23 cellular contexts compared by ENCODE assay signal in genomic region chr17:46273541-46274236, GRCh38.
"Had no signal": no experiment of that assay in that cellular context is flagged by ENCODE, and none has a peak within 500 bp of the region (broad histone marks: within the 10 kb centered on the region; RNA-seq: fewer than 3 reads in every experiment).

No MANE protein-coding gene starts in this region.

- H3K9me3 ChIP-seq: heart left ventricle, psoas muscle, right lobe of liver, spleen, tibial artery, upper lobe of left lung, uterus had no signal

- H3K4me1 Mint-ChIP-seq: nephron; stimulated activated memory B cell treated with anti-CD40 and anti-IgM and Interleukin-4, amounts not matched to agents 10 μg/mL and 1 μg/mL and 100 μg/mL, for 72 hours had no signal

- H3K4me3 Mint-ChIP-seq: naive B cell; nephron; stimulated activated memory B cell treated with anti-CD40 and anti-IgM and Interleukin-4, amounts not matched to agents 10 μg/mL and 1 μg/mL and 100 μg/mL, for 72 hours; stimulated activated naive CD8-positive, alpha-beta T cell treated with anti-CD3 and anti-CD28 coated beads, Interleukin-15, Interleukin-2, amounts not matched to agents 100 ng/mL and 50 ng/mL, for 24 hours had no signal

- FAIRE-seq: frontal cortex had no signal

- H3K27ac ChIP-seq: dorsolateral prefrontal cortex, heart left ventricle, psoas muscle, right lobe of liver, spleen, tibial artery, upper lobe of left lung, uterus had no signal

- H3K4me3 ChIP-seq: dorsolateral prefrontal cortex, heart left ventricle, psoas muscle, right lobe of liver, spleen, tibial artery, upper lobe of left lung, uterus had no signal

- H3K4me1 ChIP-seq: heart left ventricle, psoas muscle, right lobe of liver, spleen, tibial artery, upper lobe of left lung, uterus had no signal

- DNase-seq: dorsolateral prefrontal cortex; effector CD8-positive, alpha-beta T cell; heart left ventricle; hippocampal formation; left colon; left ventricle myocardium superior; mesendoderm; naive B cell; occipital lobe; psoas muscle; retina; right lobe of liver; spleen; stimulated activated CD4-positive, alpha-beta T cell treated with anti-CD3 and anti-CD28 coated beads, Interleukin-15, amount 100 ng/mL, for 24 hours; stimulated activated CD4-positive, alpha-beta T cell treated with anti-CD3 and anti-CD28 coated beads, Interleukin-1b, Interleukin-23, amount 100 ng/mL, for 48 hours; stimulated activated CD4-positive, alpha-beta T cell treated with anti-CD3 and anti-CD28 coated beads, Interleukin-4, amount 100 ng/mL, for 24 hours; tibial artery; upper lobe of left lung; uterus had no signal

- H3K27me3 Mint-ChIP-seq: naive B cell; stimulated activated memory B cell treated with anti-CD40 and anti-IgM and Interleukin-4, amounts not matched to agents 10 μg/mL and 1 μg/mL and 100 μg/mL, for 72 hours had no signal

- H3K9me3 Mint-ChIP-seq: naive B cell; nephron; stimulated activated memory B cell treated with anti-CD40 and anti-IgM and Interleukin-4, amounts not matched to agents 10 μg/mL and 1 μg/mL and 100 μg/mL, for 72 hours; stimulated activated naive CD8-positive, alpha-beta T cell treated with anti-CD3 and anti-CD28 coated beads, Interleukin-15, Interleukin-2, amounts not matched to agents 100 ng/mL and 50 ng/mL, for 24 hours had no signal

- H3K36me3 ChIP-seq: heart left ventricle, right lobe of liver, spleen, tibial artery, upper lobe of left lung, uterus had no signal

- H3K27me3 ChIP-seq: dorsolateral prefrontal cortex, heart left ventricle, right lobe of liver, spleen, tibial artery, upper lobe of left lung, uterus had no signal

- ATAC-seq: heart left ventricle; left ventricle myocardium superior; psoas muscle; right lobe of liver; stimulated activated memory B cell treated with anti-CD40 and anti-IgM and Interleukin-4, amounts not matched to agents 10 μg/mL and 1 μg/mL and 100 μg/mL, for 72 hours had no signal

- H3K36me3 Mint-ChIP-seq: naive B cell; stimulated activated memory B cell treated with anti-CD40 and anti-IgM and Interleukin-4, amounts not matched to agents 10 μg/mL and 1 μg/mL and 100 μg/mL, for 72 hours had no signal

- H3K27ac Mint-ChIP-seq: naive B cell; nephron; stimulated activated memory B cell treated with anti-CD40 and anti-IgM and Interleukin-4, amounts not matched to agents 10 μg/mL and 1 μg/mL and 100 μg/mL, for 72 hours; stimulated activated naive CD8-positive, alpha-beta T cell treated with anti-CD3 and anti-CD28 coated beads, Interleukin-15, Interleukin-2, amounts not matched to agents 100 ng/mL and 50 ng/mL, for 24 hours had no signal
